2 cellular contexts compared by ENCODE assay signal in the genomic region with DNA sequence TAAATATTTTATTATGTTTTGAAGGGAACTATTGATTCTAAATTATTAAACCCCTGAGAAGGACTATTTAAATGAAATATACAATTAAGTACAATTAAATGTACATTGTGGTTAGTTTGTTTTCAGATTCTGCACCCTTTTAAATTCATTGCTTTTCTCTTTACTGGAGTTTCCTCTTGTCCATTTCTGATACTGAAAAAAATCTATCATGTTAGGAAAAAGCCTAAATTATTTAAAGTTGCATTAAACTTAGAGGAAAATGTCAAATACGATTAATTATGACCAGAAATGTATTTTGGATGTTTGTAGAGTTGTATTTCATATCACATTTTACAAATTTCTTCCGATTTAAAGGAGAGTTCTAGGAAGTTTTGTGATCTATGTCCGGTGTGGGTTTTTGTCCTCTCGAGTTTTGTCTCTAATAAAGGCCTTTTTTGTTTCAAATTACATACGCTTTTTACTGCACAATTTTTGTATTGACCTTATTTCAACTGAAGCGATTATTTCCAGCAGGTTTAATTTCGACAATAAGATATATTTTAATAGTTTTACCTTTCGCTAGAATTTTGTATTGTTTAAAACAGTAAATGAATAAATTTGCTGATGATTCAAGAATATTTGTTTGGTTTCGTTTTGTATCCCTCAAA.
TF ChIP-seq lines count a peak whose summit lies in the region.

No MANE protein-coding gene starts in this region.

TF ChIP-seq in A549, 52 proteins besides CTCF, POLR2A, EP300 and RAD21 (continued from another document):
- TF ChIP-seq, protein P1, sequence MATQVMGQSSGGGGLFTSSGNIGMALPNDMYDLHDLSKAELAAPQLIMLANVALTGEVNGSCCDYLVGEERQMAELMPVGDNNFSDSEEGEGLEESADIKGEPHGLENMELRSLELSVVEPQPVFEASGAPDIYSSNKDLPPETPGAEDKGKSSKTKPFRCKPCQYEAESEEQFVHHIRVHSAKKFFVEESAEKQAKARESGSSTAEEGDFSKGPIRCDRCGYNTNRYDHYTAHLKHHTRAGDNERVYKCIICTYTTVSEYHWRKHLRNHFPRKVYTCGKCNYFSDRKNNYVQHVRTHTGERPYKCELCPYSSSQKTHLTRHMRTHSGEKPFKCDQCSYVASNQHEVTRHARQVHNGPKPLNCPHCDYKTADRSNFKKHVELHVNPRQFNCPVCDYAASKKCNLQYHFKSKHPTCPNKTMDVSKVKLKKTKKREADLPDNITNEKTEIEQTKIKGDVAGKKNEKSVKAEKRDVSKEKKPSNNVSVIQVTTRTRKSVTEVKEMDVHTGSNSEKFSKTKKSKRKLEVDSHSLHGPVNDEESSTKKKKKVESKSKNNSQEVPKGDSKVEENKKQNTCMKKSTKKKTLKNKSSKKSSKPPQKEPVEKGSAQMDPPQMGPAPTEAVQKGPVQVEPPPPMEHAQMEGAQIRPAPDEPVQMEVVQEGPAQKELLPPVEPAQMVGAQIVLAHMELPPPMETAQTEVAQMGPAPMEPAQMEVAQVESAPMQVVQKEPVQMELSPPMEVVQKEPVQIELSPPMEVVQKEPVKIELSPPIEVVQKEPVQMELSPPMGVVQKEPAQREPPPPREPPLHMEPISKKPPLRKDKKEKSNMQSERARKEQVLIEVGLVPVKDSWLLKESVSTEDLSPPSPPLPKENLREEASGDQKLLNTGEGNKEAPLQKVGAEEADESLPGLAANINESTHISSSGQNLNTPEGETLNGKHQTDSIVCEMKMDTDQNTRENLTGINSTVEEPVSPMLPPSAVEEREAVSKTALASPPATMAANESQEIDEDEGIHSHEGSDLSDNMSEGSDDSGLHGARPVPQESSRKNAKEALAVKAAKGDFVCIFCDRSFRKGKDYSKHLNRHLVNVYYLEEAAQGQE (IDR thresholded peaks at IDR 0.05): no peak
- TF ChIP-seq, protein P2, sequence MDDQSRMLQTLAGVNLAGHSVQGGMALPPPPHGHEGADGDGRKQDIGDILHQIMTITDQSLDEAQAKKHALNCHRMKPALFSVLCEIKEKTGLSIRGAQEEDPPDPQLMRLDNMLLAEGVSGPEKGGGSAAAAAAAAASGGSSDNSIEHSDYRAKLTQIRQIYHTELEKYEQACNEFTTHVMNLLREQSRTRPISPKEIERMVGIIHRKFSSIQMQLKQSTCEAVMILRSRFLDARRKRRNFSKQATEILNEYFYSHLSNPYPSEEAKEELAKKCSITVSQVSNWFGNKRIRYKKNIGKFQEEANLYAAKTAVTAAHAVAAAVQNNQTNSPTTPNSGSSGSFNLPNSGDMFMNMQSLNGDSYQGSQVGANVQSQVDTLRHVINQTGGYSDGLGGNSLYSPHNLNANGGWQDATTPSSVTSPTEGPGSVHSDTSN (IDR thresholded peaks at IDR 0.05): no peak
- TF ChIP-seq FOXS1 (CRISPR knock-in tag; IDR thresholded peaks at IDR 0.05) (no peak), EHF (CRISPR knock-in tag; IDR thresholded peaks at IDR 0.05) (no peak), HOXA7 (CRISPR knock-in tag; IDR thresholded peaks at IDR 0.05) (no peak), HOXB13 (CRISPR knock-in tag; IDR thresholded peaks at IDR 0.05; ENCODE audit: low read depth) (no peak), JUNB (IDR thresholded peaks at IDR 0.05) (no peak), POLR2AphosphoS2 (conservative IDR thresholded peaks at IDR 0.05; ENCODE audit: low read length) (no peak)
- TF ChIP-seq, protein P3, sequence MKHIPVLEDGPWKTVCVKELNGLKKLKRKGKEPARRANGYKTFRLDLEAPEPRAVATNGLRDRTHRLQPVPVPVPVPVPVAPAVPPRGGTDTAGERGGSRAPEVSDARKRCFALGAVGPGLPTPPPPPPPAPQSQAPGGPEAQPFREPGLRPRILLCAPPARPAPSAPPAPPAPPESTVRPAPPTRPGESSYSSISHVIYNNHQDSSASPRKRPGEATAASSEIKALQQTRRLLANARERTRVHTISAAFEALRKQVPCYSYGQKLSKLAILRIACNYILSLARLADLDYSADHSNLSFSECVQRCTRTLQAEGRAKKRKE (CRISPR knock-in tag; IDR thresholded peaks at IDR 0.05; ENCODE audit: low read depth): no peak
TF ChIP-seq in A549: peak in this region for 0.

TF ChIP-seq in HCT116, 20 proteins besides CTCF, POLR2A, EP300 and RAD21 (continued from another document):
- TF ChIP-seq, protein P1 (IDR thresholded peaks at IDR 0.05; ENCODE audit: low read depth): no peak
- TF ChIP-seq EGR1 (IDR thresholded peaks at IDR 0.05; ENCODE audit: low read depth) (no peak), CBX3 (IDR thresholded peaks at IDR 0.05; ENCODE audit: low read depth) (no peak), SRF (IDR thresholded peaks at IDR 0.05; ENCODE audit: low read depth) (no peak), ZFX (IDR thresholded peaks at IDR 0.05) (no peak), EZH2phosphoT487 (IDR thresholded peaks at IDR 0.05; ENCODE audit: borderline replicate concordance) (no peak), ZNF274 (IDR thresholded peaks at IDR 0.05; ENCODE audit: low read depth, low read length) (no peak), EZH2 (IDR thresholded peaks at IDR 0.05) (no peak), JUND (IDR thresholded peaks at IDR 0.05) (no peak), CEBPB (IDR thresholded peaks at IDR 0.05; ENCODE audit: low read depth) (no peak), POLR2AphosphoS5 (IDR thresholded peaks at IDR 0.05; ENCODE audit: low read depth, low read length) (no peak), ELF1 (IDR thresholded peaks at IDR 0.05; ENCODE audit: borderline replicate concordance, low read depth) (no peak), TCF7L2 (IDR thresholded peaks at IDR 0.05; ENCODE audit: borderline replicate concordance, extremely low read depth, insufficient read depth, insufficient read length) (no peak), SP1 (IDR thresholded peaks at IDR 0.05; ENCODE audit: low read depth) (no peak), YY1 (IDR thresholded peaks at IDR 0.05; ENCODE audit: extremely low read depth, insufficient replicate concordance, low read depth, low read length) (no peak), FOSL1 (IDR thresholded peaks at IDR 0.05; ENCODE audit: low read depth) (no peak)
- TF ChIP-seq, protein P4, sequence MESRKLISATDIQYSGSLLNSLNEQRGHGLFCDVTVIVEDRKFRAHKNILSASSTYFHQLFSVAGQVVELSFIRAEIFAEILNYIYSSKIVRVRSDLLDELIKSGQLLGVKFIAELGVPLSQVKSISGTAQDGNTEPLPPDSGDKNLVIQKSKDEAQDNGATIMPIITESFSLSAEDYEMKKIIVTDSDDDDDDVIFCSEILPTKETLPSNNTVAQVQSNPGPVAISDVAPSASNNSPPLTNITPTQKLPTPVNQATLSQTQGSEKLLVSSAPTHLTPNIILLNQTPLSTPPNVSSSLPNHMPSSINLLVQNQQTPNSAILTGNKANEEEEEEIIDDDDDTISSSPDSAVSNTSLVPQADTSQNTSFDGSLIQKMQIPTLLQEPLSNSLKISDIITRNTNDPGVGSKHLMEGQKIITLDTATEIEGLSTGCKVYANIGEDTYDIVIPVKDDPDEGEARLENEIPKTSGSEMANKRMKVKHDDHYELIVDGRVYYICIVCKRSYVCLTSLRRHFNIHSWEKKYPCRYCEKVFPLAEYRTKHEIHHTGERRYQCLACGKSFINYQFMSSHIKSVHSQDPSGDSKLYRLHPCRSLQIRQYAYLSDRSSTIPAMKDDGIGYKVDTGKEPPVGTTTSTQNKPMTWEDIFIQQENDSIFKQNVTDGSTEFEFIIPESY (IDR thresholded peaks at IDR 0.05; ENCODE audit: extremely low read depth, insufficient replicate concordance, low read length): no peak
- TF ChIP-seq, protein P5, sequence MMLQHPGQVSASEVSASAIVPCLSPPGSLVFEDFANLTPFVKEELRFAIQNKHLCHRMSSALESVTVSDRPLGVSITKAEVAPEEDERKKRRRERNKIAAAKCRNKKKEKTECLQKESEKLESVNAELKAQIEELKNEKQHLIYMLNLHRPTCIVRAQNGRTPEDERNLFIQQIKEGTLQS (IDR thresholded peaks at IDR 0.05): no peak
- TF ChIP-seq, protein P6, sequence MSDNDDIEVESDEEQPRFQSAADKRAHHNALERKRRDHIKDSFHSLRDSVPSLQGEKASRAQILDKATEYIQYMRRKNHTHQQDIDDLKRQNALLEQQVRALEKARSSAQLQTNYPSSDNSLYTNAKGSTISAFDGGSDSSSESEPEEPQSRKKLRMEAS (IDR thresholded peaks at IDR 0.05): no peak
